In the genomic region with DNA sequence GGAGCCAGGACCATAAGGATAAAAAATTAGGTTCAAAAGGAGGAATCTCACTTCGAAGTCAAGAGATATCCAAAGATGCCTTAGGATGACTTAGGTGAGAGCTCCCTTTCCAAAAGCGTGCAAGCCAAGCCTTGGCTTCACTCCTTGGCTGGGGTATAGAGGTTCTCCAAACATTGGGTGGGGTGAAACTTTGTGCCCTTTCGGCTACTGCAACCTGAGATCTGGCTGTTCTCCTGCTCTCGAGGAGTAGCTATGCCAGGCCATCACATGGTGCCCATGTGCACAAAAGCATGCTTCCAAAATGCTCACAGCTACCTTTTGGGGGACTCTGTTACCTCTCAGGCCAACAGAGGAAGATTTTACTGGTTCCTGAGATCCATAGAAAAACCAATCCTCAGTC, we compare ENCODE assay signal across 37 cellular contexts.
"Had no signal": no experiment of that assay in that cellular context is flagged by ENCODE, and none has a peak within 500 bp of the region (broad histone marks: within the 10 kb centered on the region; RNA-seq: fewer than 3 reads in every experiment).

No MANE protein-coding gene starts in this region.

- DNase-seq: activated CD4-positive, alpha-beta memory T cell treated with anti-CD3 and anti-CD28 coated beads, Interleukin-2, amount 10 ng/mL, durations not matched to agents 7 days and 5 days; activated CD4-positive, alpha-beta T cell treated with anti-CD3 and anti-CD28 coated beads for 1 hour; activated CD4-positive, alpha-beta T cell treated with anti-CD3 and anti-CD28 coated beads for 36 hours; activated CD4-positive, alpha-beta T cell treated with anti-CD3 and anti-CD28 coated beads for 48 hours; activated CD4-positive, alpha-beta T cell treated with anti-CD3 and anti-CD28 coated beads, Interleukin-2, amount 10 ng/mL, durations not matched to agents 7 days and 5 days; activated CD4-positive, alpha-beta T cell treated with anti-CD3 and anti-CD28 coated beads, Interleukin-2, amount 50 U/mL, for 48 hours; activated CD4-positive, CD25-positive, alpha-beta regulatory T cell; activated CD8-positive, alpha-beta memory T cell treated with anti-CD3 and anti-CD28 coated beads for 24 hours; activated CD8-positive, alpha-beta memory T cell treated with anti-CD3 and anti-CD28 coated beads, Interleukin-2, amount 50 U/mL, for 4 hours; activated CD8-positive, alpha-beta T cell treated with anti-CD3 and anti-CD28 coated beads, Interleukin-2, amount 10 ng/mL, durations not matched to agents 7 days and 5 days; activated effector memory CD4-positive, alpha-beta T cell treated with anti-CD3 and anti-CD28 coated beads, Interleukin-2, amount 50 U/mL, for 16 hours; activated gamma-delta T cell treated with Interleukin-2 at 50 U/mL for 16 hours; activated naive CD4-positive, alpha-beta T cell; activated naive CD4-positive, alpha-beta T cell treated with anti-CD3 and anti-CD28 coated beads for 36 hours; activated naive CD4-positive, alpha-beta T cell treated with anti-CD3 and anti-CD28 coated beads, Interleukin-2, amount 50 U/mL, for 16 hours; activated naive CD8-positive, alpha-beta T cell treated with anti-CD3 and anti-CD28 coated beads for 36 hours; activated T-cell treated with anti-CD3 and anti-CD28 coated beads for 4 hours; activated T-cell treated with anti-CD3 and anti-CD28 coated beads, Interleukin-2, amount 50 U/mL, for 1 hour; activated T-cell treated with anti-CD3 and anti-CD28 coated beads, Interleukin-2, amount 50 U/mL, for 4 hours; activated T-cell treated with anti-CD3 and anti-CD28 coated beads, Interleukin-2, amount 50 U/mL, for 72 hours; adrenal gland; amniotic stem cell; aorta; body of pancreas; brain microvascular endothelial cell; central memory CD4-positive, alpha-beta T cell; T-helper 1 cell; T-helper 2 cell; T-helper 9 cell had no signal

- H3K4me1 ChIP-seq: adrenal gland, body of pancreas, breast epithelium had no signal

- H3K27me3 ChIP-seq: adrenal gland, body of pancreas, brain microvascular endothelial cell, breast epithelium had no signal

- H3K9me3 ChIP-seq: adrenal gland, body of pancreas, breast epithelium had no signal

- FAIRE-seq: astrocyte, TTC549 had no signal

- ATAC-seq: activated CD4-positive, alpha-beta T cell treated with anti-CD3 and anti-CD28 coated beads for 36 hours; activated CD4-positive, CD25-positive, alpha-beta regulatory T cell treated with anti-CD3 and anti-CD28 coated beads, Interleukin-2, amount 50 U/mL, for 24 hours; activated CD8-positive, alpha-beta T cell treated with anti-CD3 and anti-CD28 coated beads, Interleukin-2, amount 10 ng/mL, durations not matched to agents 7 days and 5 days; activated naive CD4-positive, alpha-beta T cell treated with anti-CD3 and anti-CD28 coated beads, Interleukin-2, amount 50 U/mL, for 72 hours; activated T-cell treated with anti-CD3 and anti-CD28 coated beads, Interleukin-2, amount 50 U/mL, for 4 hours; activated T-cell treated with anti-CD3 and anti-CD28 coated beads, Interleukin-2, amount 50 U/mL, for 72 hours; activated T-helper 17 cell treated with anti-CD3 and anti-CD28 coated beads, Interleukin-2, amount 50 U/mL, for 72 hours; body of pancreas; WTC11 had no signal

- H3K4me3 ChIP-seq: adrenal gland, body of pancreas, breast epithelium had no signal

- H3K36me3 ChIP-seq: adrenal gland, brain microvascular endothelial cell, breast epithelium had no signal

- H3K27ac ChIP-seq: adrenal gland, body of pancreas, brain microvascular endothelial cell, breast epithelium, VCaP had no signal
